In genomic region chr1:60978421-60979357, GRCh38 we compare ENCODE assay signal across 1 cellular context.
TF ChIP-seq lines count a peak whose summit lies in the region.

No MANE protein-coding gene starts in this region.

TF ChIP-seq in GM23338, 12 proteins besides CTCF, POLR2A, EP300 and RAD21 (continued from another document):
- TF ChIP-seq, protein P1, sequence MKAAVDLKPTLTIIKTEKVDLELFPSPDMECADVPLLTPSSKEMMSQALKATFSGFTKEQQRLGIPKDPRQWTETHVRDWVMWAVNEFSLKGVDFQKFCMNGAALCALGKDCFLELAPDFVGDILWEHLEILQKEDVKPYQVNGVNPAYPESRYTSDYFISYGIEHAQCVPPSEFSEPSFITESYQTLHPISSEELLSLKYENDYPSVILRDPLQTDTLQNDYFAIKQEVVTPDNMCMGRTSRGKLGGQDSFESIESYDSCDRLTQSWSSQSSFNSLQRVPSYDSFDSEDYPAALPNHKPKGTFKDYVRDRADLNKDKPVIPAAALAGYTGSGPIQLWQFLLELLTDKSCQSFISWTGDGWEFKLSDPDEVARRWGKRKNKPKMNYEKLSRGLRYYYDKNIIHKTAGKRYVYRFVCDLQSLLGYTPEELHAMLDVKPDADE (IDR thresholded peaks at IDR 0.05): no peak
- TF ChIP-seq POLR2AphosphoS5 (IDR thresholded peaks at IDR 0.05; ENCODE audit: low read depth) (no peak), CREB1 (CRISPR knock-in tag; IDR thresholded peaks at IDR 0.05; ENCODE audit: low read depth) (no peak), STAT1 (IDR thresholded peaks at IDR 0.05; ENCODE audit: unreplicated experiment) (no peak), ZNF114 (CRISPR knock-in tag; IDR thresholded peaks at IDR 0.05) (no peak), ZNF331 (CRISPR knock-in tag; IDR thresholded peaks at IDR 0.05; ENCODE audit: low read depth) (no peak)
